10 cellular contexts compared by ENCODE assay signal in genomic region chr4:139763668-139764067, GRCh38.
DNase-seq lines count a peak whose midpoint lies in the region; ATAC-seq and TF ChIP-seq lines count a peak whose summit lies in the region.
"Had no signal": no experiment of that assay in that cellular context is flagged by ENCODE, and none has a peak within 500 bp of the region (broad histone marks: within the 10 kb centered on the region; RNA-seq: fewer than 3 reads in every experiment).

No MANE protein-coding gene starts in this region.

- H3K9me2 ChIP-seq in hepatocyte (replicated peaks; ENCODE audit: insufficient read depth): no peaks in the 10 kb centered on the region

- peak overlapping the region; percentile 17 to 30 for H3K4me3 Mint-ChIP-seq in stimulated activated naive B cell treated with anti-CD40 and anti-IgM and Interleukin-4, amounts not matched to agents 10 μg/mL and 1 μg/mL and 100 μg/mL, for 72 hours

- H3K27me3 ChIP-seq in SJCRH30 (no peaks in the 10 kb centered on the region), hepatocyte (no peaks in the 10 kb centered on the region)

- peak; percentile 45 to 61 for DNase-seq in Kasumi-1 (lab: John Stamatoyannopoulos, UW)
- peak; percentile 29 to 56 for DNase-seq in SJCRH30
- peak; percentile 32 for DNase-seq in hepatocyte (ENCODE audit: low spot score)
- no peak for DNase-seq in stimulated activated naive B cell treated with anti-CD40 and anti-IgM and Interleukin-4, amounts not matched to agents 10 μg/mL and 1 μg/mL and 100 μg/mL, for 72 hours
- DNase-seq in glomerular visceral epithelial cell (ENCODE audit: extremely low spot score): no peak
- no peak for DNase-seq in SW480 (ENCODE audit: low spot score)
- DNase-seq: activated CD4-positive, alpha-beta T cell treated with anti-CD3 and anti-CD28 coated beads, Interleukin-2, amount 50 U/mL, for 4 hours; nephron progenitor cell had no signal

- no peaks in the 10 kb centered on the region for H3K9me3 ChIP-seq in SJCRH30 (replicated peaks)
- H3K9me3 ChIP-seq in hepatocyte (ENCODE audit: low read depth): no peaks in the 10 kb centered on the region

- H3K4me1 ChIP-seq in SJCRH30 (peaks cover 50% of the 10 kb centered on the region), hepatocyte (ENCODE audit: insufficient read depth) (peaks cover 24% of the 10 kb centered on the region)

- H3K4me3 ChIP-seq in SJCRH30: no peak overlapping the region
- no peak overlapping the region for H3K4me3 ChIP-seq in hepatocyte

- H3K27ac Mint-ChIP-seq in stimulated activated naive B cell treated with anti-CD40 and anti-IgM and Interleukin-4, amounts not matched to agents 10 μg/mL and 1 μg/mL and 100 μg/mL, for 72 hours: no peak overlapping the region

- peak overlapping the region; percentile 49 for H3K4me2 ChIP-seq in hepatocyte

- peaks cover 26 to 62% of the 10 kb centered on the region in 2 donors for H3K4me1 Mint-ChIP-seq in stimulated activated naive B cell treated with anti-CD40 and anti-IgM and Interleukin-4, amounts not matched to agents 10 μg/mL and 1 μg/mL and 100 μg/mL, for 72 hours

- peaks cover 4% of the 10 kb centered on the region for H3K79me2 ChIP-seq in hepatocyte

- no peaks in the 10 kb centered on the region for H3K36me3 ChIP-seq in SJCRH30
- H3K36me3 ChIP-seq in hepatocyte (replicated peaks; ENCODE audit: insufficient read depth, low read depth): no peaks in the 10 kb centered on the region

- H3K27me3 Mint-ChIP-seq in stimulated activated naive B cell treated with anti-CD40 and anti-IgM and Interleukin-4, amounts not matched to agents 10 μg/mL and 1 μg/mL and 100 μg/mL, for 72 hours: no peaks in the 10 kb centered on the region

- no peak for TF ChIP-seq CTCF in hepatocyte (IDR thresholded peaks at IDR 0.05; ENCODE audit: poor library complexity)

- peaks cover 4 to 7% of the 10 kb centered on the region in 2 donors for H3K36me3 Mint-ChIP-seq in stimulated activated naive B cell treated with anti-CD40 and anti-IgM and Interleukin-4, amounts not matched to agents 10 μg/mL and 1 μg/mL and 100 μg/mL, for 72 hours

- H3K9me3 Mint-ChIP-seq in stimulated activated naive B cell treated with anti-CD40 and anti-IgM and Interleukin-4, amounts not matched to agents 10 μg/mL and 1 μg/mL and 100 μg/mL, for 72 hours: no peaks in the 10 kb centered on the region
- H3K9me3 Mint-ChIP-seq: nephron progenitor cell had no signal

- H2AFZ ChIP-seq in hepatocyte: no peak overlapping the region

- ATAC-seq in stimulated activated naive B cell treated with anti-CD40 and anti-IgM and Interleukin-4, amounts not matched to agents 10 μg/mL and 1 μg/mL and 100 μg/mL, for 72 hours (replicated peaks): peak; percentile 27 to 28
- ATAC-seq in GM19467 (IDR thresholded peaks at IDR 0.05; ENCODE audit: unreplicated experiment): no peak
- ATAC-seq: Panc1 had no signal

- H3K27ac ChIP-seq in SJCRH30 (peak overlapping the region; percentile 61), hepatocyte (peak overlapping the region; percentile 25)

- 30% methylated on average over 2 of the region's 2 CpGs for WGBS in hepatocyte (ENCODE audit: low lambda C conversion rate, missing lambda C conversion rate)

- H4K20me1 ChIP-seq in hepatocyte (ENCODE audit: insufficient read depth, poor library complexity, severe bottlenecking): no peaks in the 10 kb centered on the region

Comparison
In these comparisons a context has a peak if more than half of its experiments do, and no peak if none do; other contexts are left out.
1. DNase-seq: peak in Kasumi-1 (2 of 2), SJCRH30 (2 of 2) and hepatocyte (single experiment); none in stimulated activated naive B cell treated with anti-CD40 and anti-IgM and Interleukin-4, amounts not matched to agents 10 μg/mL and 1 μg/mL and 100 μg/mL, for 72 hours (single experiment), glomerular visceral epithelial cell (single experiment) and SW480 (single experiment).